ENCODE assay signal across 8 cellular contexts in genomic region chr19:1103691-1104451, GRCh38. TPM values are rescaled to one million over a fixed set of nuclear protein-coding genes. Genes with fewer than 3 reads are reported as not detected.
DNase-seq lines count a peak whose midpoint lies in the region; ATAC-seq and TF ChIP-seq lines count a peak whose summit lies in the region.

Gene GPX4, plus strand, starts transcription at chr19:1103994. Its CDS starts 50 bp downstream, at chr19:1104044.

- intact Hi-C loops in activated CD4-positive, alpha-beta T cell treated with anti-CD3 and anti-CD28 coated beads, Interleukin-2, amount 10 ng/mL, durations not matched to agents 24 days and 14 days (cut with micrococcal nuclease), result loop anchor here (1.0 to 5.0 kb wide), 5 partner anchors 9 to 88 kb away; partner anchors contain the start of genes ARHGAP45, POLR2E, RNU6-2 and TMEM259
- intact Hi-C loops in colonic mucosa (cut with DNase I) (no loop called here), left colon (cut with DNase I, micrococcal nuclease) (no loop called here)

- H3K27ac ChIP-seq in colonic mucosa, result peak within 1 kb of the TSS; percentile 97

- H3K9me3 Mint-ChIP-seq in activated CD4-positive, alpha-beta T cell treated with anti-CD3 and anti-CD28 coated beads, Interleukin-2, amount 10 ng/mL, durations not matched to agents 24 days and 14 days, result peaks cover 3% of the 10 kb centered on the region

- H3K36me3 Mint-ChIP-seq in activated CD4-positive, alpha-beta T cell treated with anti-CD3 and anti-CD28 coated beads, Interleukin-2, amount 10 ng/mL, durations not matched to agents 24 days and 14 days (ENCODE audit: low read depth), result peaks cover 16% of the 10 kb centered on the region

- no peaks in the 10 kb centered on the region for H3K27me3 ChIP-seq in BE2C
- no peaks in the 10 kb centered on the region for H3K27me3 ChIP-seq in colonic mucosa

- peaks cover 32% of the 10 kb centered on the region for H3K4me1 Mint-ChIP-seq in activated CD4-positive, alpha-beta T cell treated with anti-CD3 and anti-CD28 coated beads, Interleukin-2, amount 10 ng/mL, durations not matched to agents 24 days and 14 days

- DNase-seq in BE2C (peak; percentile 99), GM19240 (ENCODE audit: insufficient read length, low spot score) (peak; percentile 100), NCI-H526 treated with DMSO at 0.1 percent for 48 hours (lab: John Stamatoyannopoulos, UW) (peak; percentile 92), colonic mucosa (peak; percentile 99), left colon (peak; percentile 99)
- DNase-seq in activated CD4-positive, alpha-beta T cell treated with anti-CD3 and anti-CD28 coated beads, Interleukin-2, amount 10 ng/mL, durations not matched to agents 24 days and 14 days, result peak; percentile 99
- DNase-seq in stimulated activated CD4-positive, alpha-beta T cell treated with anti-CD3 and anti-CD28 coated beads, Interleukin-1b, Interleukin-23, amount 100 ng/mL, for 48 hours, result peak; percentile 99

- TF ChIP-seq CTCF in BE2C (IDR thresholded peaks at IDR 0.05; ENCODE audit: low read depth, low read length) (no peak), colonic mucosa (IDR thresholded peaks at IDR 0.05) (no peak)

- peak within 1 kb of the TSS; percentile 92 for H3K27ac Mint-ChIP-seq in activated CD4-positive, alpha-beta T cell treated with anti-CD3 and anti-CD28 coated beads, Interleukin-2, amount 10 ng/mL, durations not matched to agents 24 days and 14 days

- H3K4me1 ChIP-seq in BE2C (no peaks in the 10 kb centered on the region), colonic mucosa (peaks cover 22% of the 10 kb centered on the region)

- no peaks in the 10 kb centered on the region for H3K27me3 Mint-ChIP-seq in activated CD4-positive, alpha-beta T cell treated with anti-CD3 and anti-CD28 coated beads, Interleukin-2, amount 10 ng/mL, durations not matched to agents 24 days and 14 days

- H3K9me3 ChIP-seq in BE2C (no peaks in the 10 kb centered on the region), colonic mucosa (no peaks in the 10 kb centered on the region)

- ATAC-seq in HG03460 (IDR thresholded peaks at IDR 0.05; ENCODE audit: unreplicated experiment), result peak; percentile 61
- ATAC-seq in left colon, result peak; percentile 87

- peak within 1 kb of the TSS; percentile 64 for H3K4me3 ChIP-seq in BE2C (ENCODE audit: low read depth, low read length)
- H3K4me3 ChIP-seq in colonic mucosa, result peak within 1 kb of the TSS; percentile 56

- H3K36me3 ChIP-seq in BE2C (peaks cover 21% of the 10 kb centered on the region), colonic mucosa (peaks cover 17% of the 10 kb centered on the region)

- H3K4me3 Mint-ChIP-seq in activated CD4-positive, alpha-beta T cell treated with anti-CD3 and anti-CD28 coated beads, Interleukin-2, amount 10 ng/mL, durations not matched to agents 24 days and 14 days, result peak within 1 kb of the TSS; percentile 75

- peak within 1 kb of the TSS; percentile 81 to 95 for H3K9ac ChIP-seq in colonic mucosa (ENCODE audit: low read depth in 2 of 2, low read length in 2 of 2)

RNA-seq across cellular contexts. Expression of gene GPX4, which starts in this region (rescaled TPM):
- 790 TPM for polyA plus RNA-seq in BE2C (2012; ENCODE audit: insufficient read depth, insufficient read length, low read depth)
- total RNA-seq in activated CD4-positive, alpha-beta T cell treated with anti-CD3 and anti-CD28 coated beads, Interleukin-2, amount 10 ng/mL, durations not matched to agents 24 days and 14 days, result 225 and 239 TPM in 2 replicates
- total RNA-seq in colonic mucosa (100 to 1,000 TPM; 187 to 189 TPM), left colon (100 to 1,000 TPM; 162 to 176 TPM)

Comparison
In these comparisons a context has a peak if more than half of its experiments do, and no peak if none do; other contexts are left out.
1. Peak in every context shown above with its lines: DNase-seq, ATAC-seq, H3K4me3 ChIP-seq and H3K27ac ChIP-seq.